Comparison of ENCODE assay signal across 11 cellular contexts in the genomic region with DNA sequence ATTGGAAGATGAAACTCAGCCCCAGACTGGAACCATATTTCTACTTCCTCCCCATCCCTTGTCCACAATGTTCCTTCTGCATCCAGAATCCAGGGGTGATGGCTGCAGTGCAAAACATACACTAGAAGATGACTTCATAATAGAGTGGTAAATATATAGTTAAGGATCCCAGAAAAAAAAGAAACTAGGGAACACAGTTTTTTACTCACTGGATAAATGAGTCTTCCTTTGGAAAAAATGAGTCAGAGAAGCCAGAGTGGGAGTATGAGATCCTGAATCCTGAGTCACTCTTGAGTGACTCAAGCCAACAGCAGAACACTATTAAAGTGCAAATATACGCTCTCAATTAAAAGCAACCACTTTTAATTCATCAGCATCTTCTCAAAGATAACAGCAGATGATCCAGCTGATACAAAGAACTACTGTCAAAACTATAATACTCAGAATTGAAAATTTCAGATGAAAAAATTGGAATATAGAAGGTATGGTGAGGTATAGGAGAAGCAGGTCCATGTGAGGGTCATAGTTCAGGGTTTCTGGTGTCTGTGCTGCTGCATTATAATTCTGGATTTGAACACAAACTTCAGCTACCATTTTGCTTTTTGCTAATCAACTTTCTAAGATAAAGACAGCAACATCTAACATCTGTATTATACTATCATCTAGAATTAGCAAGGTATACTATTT.
A peak's percentile ranks its signal among the peaks of the same experiment; 100 is the strongest.
DNase-seq lines count a peak whose midpoint lies in the region.
"Had no signal": no experiment of that assay in that cellular context is flagged by ENCODE, and none has a peak within 500 bp of the region (broad histone marks: within the 10 kb centered on the region; RNA-seq: fewer than 3 reads in every experiment).

No MANE protein-coding gene starts in this region.

- H3K4me1 ChIP-seq in SJCRH30 = no peaks in the 10 kb centered on the region

- H3K9me3 ChIP-seq in SJCRH30 (replicated peaks) = no peaks in the 10 kb centered on the region

- no peaks in the 10 kb centered on the region for H3K27me3 ChIP-seq in SJCRH30

- no peak overlapping the region; the same call in 1 of the 2 replicates for H3K27ac ChIP-seq in SJCRH30
- H3K27ac ChIP-seq: VCaP had no signal

- H3K4me3 ChIP-seq in skeletal muscle cell (ENCODE audit: low read depth, low read length) (no peak overlapping the region), SJCRH30 (no peak overlapping the region)

- H3K36me3 ChIP-seq in SJCRH30 = no peaks in the 10 kb centered on the region

- DNase-seq in GM04504 (ENCODE audit: low read depth) = peak; percentile 68
- peak; percentile 92 to 94 for DNase-seq in SW 1271 (lab: John Stamatoyannopoulos, UW)
- DNase-seq in foreskin melanocyte = peak; percentile 75
- peak; percentile 80 for DNase-seq in skeletal muscle cell (ENCODE audit: low read depth)
- no peak for DNase-seq in NCI-H524 treated with DMSO at 0.1 percent for 48 hours (lab: John Stamatoyannopoulos, UW)
- no peak for DNase-seq in stimulated activated naive CD4-positive, alpha-beta T cell (lab: John Stamatoyannopoulos, UW)
- DNase-seq in SJCRH30 = no peak
- no peak for DNase-seq in SIG-M5 (lab: John Stamatoyannopoulos, UW)
- DNase-seq: anterior cingulate cortex, NCI-H446 treated with DMSO at 0.1 percent for 48 hours had no signal

Comparison
In these comparisons a context has a peak if more than half of its experiments do, and no peak if none do; other contexts are left out.
1. DNase-seq: peak in GM04504 (single experiment), SW 1271 (2 of 2), foreskin melanocyte (single experiment) and skeletal muscle cell (single experiment); none in NCI-H524 treated with DMSO at 0.1 percent for 48 hours (single experiment), stimulated activated naive CD4-positive, alpha-beta T cell (0 of 6), SJCRH30 (0 of 2) and SIG-M5 (single experiment).